8 cellular contexts compared by ENCODE assay signal in the genomic region with DNA sequence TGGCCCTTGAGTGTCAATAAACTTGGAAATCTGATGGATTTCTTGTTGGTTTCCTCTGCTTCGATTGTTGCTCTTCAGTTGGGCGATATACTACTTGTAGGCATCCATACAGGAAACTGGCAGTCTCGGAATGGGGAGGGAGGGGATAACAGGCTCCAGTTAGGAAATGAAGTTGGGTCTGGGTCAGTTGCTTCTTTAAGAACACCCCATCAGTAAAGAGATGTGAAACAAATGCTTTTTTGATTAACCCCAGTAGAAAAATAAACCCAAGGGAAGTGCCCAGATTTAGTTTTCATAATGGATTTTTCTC. TPM values are rescaled to one million over a fixed set of nuclear protein-coding genes. Genes with fewer than 3 reads are reported as not detected.
A peak's percentile ranks its signal among the peaks of the same experiment; 100 is the strongest.
DNase-seq lines count a peak whose midpoint lies in the region; ATAC-seq and TF ChIP-seq lines count a peak whose summit lies in the region.

No MANE protein-coding gene starts in this region.

- H3K36me3 Mint-ChIP-seq in activated CD4-positive, alpha-beta memory T cell treated with anti-CD3 and anti-CD28 coated beads, Interleukin-2, amount 10 ng/mL, durations not matched to agents 7 days and 5 days (ENCODE audit: low read depth): peaks cover 13% of the 10 kb centered on the region

- no peaks in the 10 kb centered on the region for H3K36me3 ChIP-seq in iPS-20b (ENCODE audit: insufficient read depth, low read depth, low read length)
- no peaks in the 10 kb centered on the region for H3K36me3 ChIP-seq in tibial artery

- no peak for DNase-seq in activated CD4-positive, alpha-beta memory T cell treated with anti-CD3 and anti-CD28 coated beads, Interleukin-2, amount 10 ng/mL, durations not matched to agents 7 days and 5 days
- DNase-seq in tibial artery (no peak), NCI-H2196 treated with DMSO at 0.1 percent for 48 hours (lab: John Stamatoyannopoulos, UW; ENCODE audit: unreplicated experiment) (no peak)
- DNase-seq in activated CD4-positive, alpha-beta T cell treated with anti-CD3 and anti-CD28 coated beads, Interleukin-2, amount 50 U/mL, for 48 hours: no peak
- no peak for DNase-seq in activated CD4-positive, alpha-beta T cell treated with anti-CD3 and anti-CD28 coated beads for 4 hours

- H3K4me3 ChIP-seq in GM08714 (ENCODE audit: low read length): peak overlapping the region; percentile 77
- H3K4me3 ChIP-seq in iPS-20b (ENCODE audit: low read length): peak overlapping the region; percentile 100
- H3K4me3 ChIP-seq in tibial artery: peak overlapping the region; percentile 91 to 98

- peaks cover 15% of the 10 kb centered on the region for H3K27me3 Mint-ChIP-seq in activated CD4-positive, alpha-beta memory T cell treated with anti-CD3 and anti-CD28 coated beads, Interleukin-2, amount 10 ng/mL, durations not matched to agents 7 days and 5 days

- intact Hi-C loops in tibial artery (cut with DNase I; ENCODE audit: low total_unique reads): no loop called here

- no peak for TF ChIP-seq CTCF in tibial artery (IDR thresholded peaks at IDR 0.05)

- H3K4me1 ChIP-seq in iPS-20b (ENCODE audit: insufficient read depth, low read length) (peaks cover 6% of the 10 kb centered on the region; the same call in 1 of the 2 replicates), tibial artery (peaks cover 0 to 52% (median 4%) of the 10 kb centered on the region in 4 donors)

- H3K4me3 Mint-ChIP-seq in activated CD4-positive, alpha-beta memory T cell treated with anti-CD3 and anti-CD28 coated beads, Interleukin-2, amount 10 ng/mL, durations not matched to agents 7 days and 5 days: peak overlapping the region; percentile 91

- peak overlapping the region; percentile 94 for H3K9ac ChIP-seq in iPS-20b (ENCODE audit: low read depth, low read length)

- H3K27me3 ChIP-seq in iPS-20b (ENCODE audit: insufficient read depth, low read length) (no peaks in the 10 kb centered on the region), tibial artery (no peaks in the 10 kb centered on the region)

- CTCF ChIA-PET in activated CD4-positive, alpha-beta memory T cell treated with anti-CD3 and anti-CD28 coated beads, Interleukin-2, amount 10 ng/mL, durations not matched to agents 7 days and 5 days (lab: Charles Lee): no interaction called here

- H3K4me1 Mint-ChIP-seq in activated CD4-positive, alpha-beta memory T cell treated with anti-CD3 and anti-CD28 coated beads, Interleukin-2, amount 10 ng/mL, durations not matched to agents 7 days and 5 days: peaks cover 22% of the 10 kb centered on the region

- peak overlapping the region; percentile 80 for H3K27ac Mint-ChIP-seq in activated CD4-positive, alpha-beta memory T cell treated with anti-CD3 and anti-CD28 coated beads, Interleukin-2, amount 10 ng/mL, durations not matched to agents 7 days and 5 days

- H3K9me3 Mint-ChIP-seq in activated CD4-positive, alpha-beta memory T cell treated with anti-CD3 and anti-CD28 coated beads, Interleukin-2, amount 10 ng/mL, durations not matched to agents 7 days and 5 days: no peaks in the 10 kb centered on the region

- peak; percentile 9 for ATAC-seq in HG02759 (IDR thresholded peaks at IDR 0.05; ENCODE audit: unreplicated experiment)

- H3K27ac ChIP-seq in iPS-20b (ENCODE audit: low read length): peak overlapping the region; percentile 76
- peak overlapping the region; percentile 93 to 98 for H3K27ac ChIP-seq in tibial artery

- POLR2A ChIA-PET in activated CD4-positive, alpha-beta memory T cell treated with anti-CD3 and anti-CD28 coated beads, Interleukin-2, amount 10 ng/mL, durations not matched to agents 7 days and 5 days (lab: Charles Lee): interaction anchor here (1.4 kb wide), 1 partner anchor 23 kb away, joined by 4 read pairs; no protein-coding TSS in a partner anchor

- no peaks in the 10 kb centered on the region for H3K9me3 ChIP-seq in iPS-20b (ENCODE audit: insufficient read depth, low read depth, low read length)
- no peaks in the 10 kb centered on the region for H3K9me3 ChIP-seq in tibial artery

RNA-seq across cellular contexts. Expression of gene CHMP2B, which starts 0.7 kb away (rescaled TPM):
- 10 to 100 TPM; 28.5 to 30.2 TPM for total RNA-seq in activated CD4-positive, alpha-beta memory T cell treated with anti-CD3 and anti-CD28 coated beads, Interleukin-2, amount 10 ng/mL, durations not matched to agents 7 days and 5 days

RNA-seq across cellular contexts. Expression of gene POU1F1, which starts 48.6 kb away (rescaled TPM):
- not detected for total RNA-seq in activated CD4-positive, alpha-beta memory T cell treated with anti-CD3 and anti-CD28 coated beads, Interleukin-2, amount 10 ng/mL, durations not matched to agents 7 days and 5 days
